Comparison of ENCODE assay signal across 30 cellular contexts in genomic region chr10:81532403-81532802, GRCh38.
"Had no signal": no experiment of that assay in that cellular context is flagged by ENCODE, and none has a peak within 500 bp of the region (broad histone marks: within the 10 kb centered on the region; RNA-seq: fewer than 3 reads in every experiment).

No MANE protein-coding gene starts in this region.

- H3K4me3 ChIP-seq: pancreas, psoas muscle, skin epidermis, smooth muscle cell, spleen, suprapubic skin, testis, tibial artery, transverse colon, upper lobe of right lung, uterus had no signal

- H3K27me3 Mint-ChIP-seq: naive thymus-derived CD8-positive, alpha-beta T cell; natural killer cell treated with Interleukin-12 subunit alpha and Interleukin-12 subunit beta and Interleukin-15 and Interleukin-18, amount 100 ng/mL, for 72 hours; stimulated activated memory B cell treated with anti-CD40 and anti-IgM and Interleukin-4, amounts not matched to agents 10 μg/mL and 1 μg/mL and 100 μg/mL, for 72 hours; stimulated activated naive CD8-positive, alpha-beta T cell treated with anti-CD3 and anti-CD28 coated beads, Interleukin-15, amount 100 ng/mL, for 72 hours; type B pancreatic cell had no signal

- H3K27ac ChIP-seq: neutrophil, pancreas, psoas muscle, skin epidermis, spleen, suprapubic skin, testis, tibial artery, transverse colon, upper lobe of right lung, uterus had no signal

- H3K36me3 ChIP-seq: neutrophil, pancreas, spleen, suprapubic skin, tibial artery, transverse colon, upper lobe of right lung, uterus had no signal

- ATAC-seq: naive thymus-derived CD8-positive, alpha-beta T cell; natural killer cell treated with Interleukin-12 subunit alpha and Interleukin-12 subunit beta and Interleukin-15 and Interleukin-18, amount 100 ng/mL, for 72 hours; pancreas; psoas muscle; right cardiac atrium; sciatic nerve; stimulated activated memory B cell treated with anti-CD40 and anti-IgM and Interleukin-4, amounts not matched to agents 10 μg/mL and 1 μg/mL and 100 μg/mL, for 72 hours; stimulated activated naive CD8-positive, alpha-beta T cell treated with anti-CD3 and anti-CD28 coated beads, Interleukin-15, amount 100 ng/mL, for 72 hours; stimulated activated naive CD8-positive, alpha-beta T cell treated with anti-CD3 and anti-CD28 coated beads, Interleukin-15, Interleukin-2, amounts not matched to agents 100 U/mL and 50 U/mL, for 24 hours; upper lobe of right lung had no signal

- H3K4me2 ChIP-seq: smooth muscle cell had no signal

- H3K36me3 Mint-ChIP-seq: naive thymus-derived CD8-positive, alpha-beta T cell; natural killer cell treated with Interleukin-12 subunit alpha and Interleukin-12 subunit beta and Interleukin-15 and Interleukin-18, amount 100 ng/mL, for 72 hours; stimulated activated memory B cell treated with anti-CD40 and anti-IgM and Interleukin-4, amounts not matched to agents 10 μg/mL and 1 μg/mL and 100 μg/mL, for 72 hours; type B pancreatic cell had no signal

- DNase-seq: naive thymus-derived CD8-positive, alpha-beta T cell; nephron progenitor cell; nucleus accumbens; pancreas; psoas muscle; right cardiac atrium; spleen; stimulated activated CD4-positive, alpha-beta T cell treated with anti-CD3 and anti-CD28 coated beads, Interleukin-12 subunit alpha, Interleukin-12 subunit beta, amount 100 ng/mL, for 4 hours; stimulated activated CD4-positive, alpha-beta T cell treated with anti-CD3 and anti-CD28 coated beads, Interleukin-1b, Interleukin-23, amount 100 ng/mL, for 48 hours; stimulated activated CD4-positive, alpha-beta T cell treated with anti-CD3 and anti-CD28 coated beads, Interleukin-4, amount 100 ng/mL, for 1 hour; stimulated activated CD4-positive, alpha-beta T cell treated with anti-CD3 and anti-CD28 coated beads, Interleukin-4, amount 100 ng/mL, for 4 hours; stimulated activated CD8-positive, alpha-beta memory T cell treated with anti-CD3 and anti-CD28 coated beads, Interleukin-4, amount 100 ng/mL, for 48 hours; stimulated activated naive CD4-positive, alpha-beta T cell; stimulated activated naive CD8-positive, alpha-beta T cell treated with anti-CD3 and anti-CD28 coated beads, Interleukin-15, amount 100 ng/mL, for 72 hours; stimulated activated naive CD8-positive, alpha-beta T cell treated with anti-CD3 and anti-CD28 coated beads, Interleukin-15, Interleukin-2, amounts not matched to agents 100 U/mL and 50 U/mL, for 24 hours; substantia nigra; testis; tibial artery; transverse colon; upper lobe of right lung; uterus had no signal

- H3K4me1 Mint-ChIP-seq: naive thymus-derived CD8-positive, alpha-beta T cell; nephron progenitor cell; neural crest cell; stimulated activated memory B cell treated with anti-CD40 and anti-IgM and Interleukin-4, amounts not matched to agents 10 μg/mL and 1 μg/mL and 100 μg/mL, for 72 hours; stimulated activated naive CD8-positive, alpha-beta T cell treated with anti-CD3 and anti-CD28 coated beads, Interleukin-15, amount 100 ng/mL, for 72 hours had no signal

- H3K27me3 ChIP-seq: neutrophil, pancreas, spleen, suprapubic skin, testis, tibial artery, transverse colon, upper lobe of right lung, uterus had no signal

- H3K4me1 ChIP-seq: pancreas, psoas muscle, spleen, suprapubic skin, testis, tibial artery, transverse colon, upper lobe of right lung, uterus had no signal

- H3K9me3 Mint-ChIP-seq: nephron progenitor cell had no signal

- H3K27ac Mint-ChIP-seq: naive thymus-derived CD8-positive, alpha-beta T cell; natural killer cell treated with Interleukin-12 subunit alpha and Interleukin-12 subunit beta and Interleukin-15 and Interleukin-18, amount 100 ng/mL, for 72 hours; stimulated activated memory B cell treated with anti-CD40 and anti-IgM and Interleukin-4, amounts not matched to agents 10 μg/mL and 1 μg/mL and 100 μg/mL, for 72 hours; stimulated activated naive CD8-positive, alpha-beta T cell treated with anti-CD3 and anti-CD28 coated beads, Interleukin-15, amount 100 ng/mL, for 72 hours; type B pancreatic cell had no signal

- H3K4me3 Mint-ChIP-seq: naive thymus-derived CD8-positive, alpha-beta T cell; natural killer cell treated with Interleukin-12 subunit alpha and Interleukin-12 subunit beta and Interleukin-15 and Interleukin-18, amount 100 ng/mL, for 72 hours; nephron progenitor cell; neural crest cell; stimulated activated memory B cell treated with anti-CD40 and anti-IgM and Interleukin-4, amounts not matched to agents 10 μg/mL and 1 μg/mL and 100 μg/mL, for 72 hours; stimulated activated naive CD8-positive, alpha-beta T cell treated with anti-CD3 and anti-CD28 coated beads, Interleukin-15, amount 100 ng/mL, for 72 hours; type B pancreatic cell had no signal
